8 cellular contexts compared by ENCODE assay signal in the genomic region with DNA sequence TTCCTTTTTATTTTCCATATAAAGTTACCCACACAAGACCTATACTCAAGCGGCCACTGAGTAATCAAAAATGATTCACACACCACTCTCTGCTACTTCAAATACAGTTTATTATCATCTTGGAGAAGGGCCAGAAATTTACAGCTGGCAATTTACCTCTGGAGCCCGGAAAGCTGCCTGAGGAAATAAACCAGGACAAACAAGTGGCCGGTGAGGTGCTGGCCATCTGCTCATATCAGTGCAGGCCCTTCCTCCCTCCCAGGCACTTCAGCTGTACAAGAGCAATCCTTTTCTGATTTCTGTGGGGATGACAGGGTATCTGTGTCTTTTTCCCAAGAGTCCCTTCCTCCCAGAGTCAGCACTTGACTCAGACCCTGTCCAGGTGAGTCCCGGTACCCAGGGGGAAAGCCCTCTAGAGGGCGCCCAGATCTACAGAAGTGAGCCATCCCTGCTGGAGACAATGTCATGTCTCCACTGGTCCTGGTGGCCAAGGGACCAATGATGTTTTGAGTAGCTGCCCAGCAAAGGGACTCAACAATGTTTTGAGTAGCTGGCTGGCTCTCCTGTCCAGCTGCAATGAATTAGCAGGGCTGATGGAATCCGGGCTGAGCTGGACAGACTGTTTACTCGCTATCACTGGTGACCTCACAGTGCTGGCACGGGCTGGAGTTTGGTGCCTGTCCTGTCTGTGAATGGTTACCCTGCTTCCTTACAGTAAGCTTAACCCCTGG. TPM values are rescaled to one million over a fixed set of nuclear protein-coding genes. Genes with fewer than 3 reads are reported as not detected.
A peak's percentile ranks its signal among the peaks of the same experiment; 100 is the strongest.
DNase-seq lines count a peak whose midpoint lies in the region; ATAC-seq and TF ChIP-seq lines count a peak whose summit lies in the region.

No MANE protein-coding gene starts in this region.

- H3K27me3 Mint-ChIP-seq in stimulated activated naive B cell treated with anti-CD40 and anti-IgM and Interleukin-4, amounts not matched to agents 10 μg/mL and 1 μg/mL and 100 μg/mL, for 72 hours, result peaks cover 4 to 23% of the 10 kb centered on the region in 2 donors

- H3K36me3 Mint-ChIP-seq in stimulated activated naive B cell treated with anti-CD40 and anti-IgM and Interleukin-4, amounts not matched to agents 10 μg/mL and 1 μg/mL and 100 μg/mL, for 72 hours, result no peaks in the 10 kb centered on the region

- H3K27ac ChIP-seq in WERI-Rb-1, result no peak overlapping the region

- H3K9me3 Mint-ChIP-seq in stimulated activated naive B cell treated with anti-CD40 and anti-IgM and Interleukin-4, amounts not matched to agents 10 μg/mL and 1 μg/mL and 100 μg/mL, for 72 hours, result no peaks in the 10 kb centered on the region

- no peaks in the 10 kb centered on the region for H3K4me1 Mint-ChIP-seq in stimulated activated naive B cell treated with anti-CD40 and anti-IgM and Interleukin-4, amounts not matched to agents 10 μg/mL and 1 μg/mL and 100 μg/mL, for 72 hours

- intact Hi-C loops in left colon (cut with DNase I, micrococcal nuclease), result loop anchor here in 1 of 2 donors (10.0 kb wide), 1 partner anchor 84 kb away; the partner anchor contains the start of gene RAET1G

- DNase-seq in activated gamma-delta T cell treated with Interleukin-2 at 50 U/mL for 16 hours (peak; percentile 21), activated gamma-delta T cell (lab: John Stamatoyannopoulos, UW) (no peak), NCI-H187 (lab: John Stamatoyannopoulos, UW) (peak; percentile 38 to 86), WERI-Rb-1 (peak; percentile 77), cardiac fibroblast (ENCODE audit: low read depth in 2 of 2) (peak; percentile 74 to 81), left colon (peak; percentile 64 to 80)
- peak; percentile 10 for DNase-seq in stimulated activated naive B cell treated with anti-CD40 and anti-IgM and Interleukin-4, amounts not matched to agents 10 μg/mL and 1 μg/mL and 100 μg/mL, for 72 hours

- H3K27me3 ChIP-seq in WERI-Rb-1 (ENCODE audit: insufficient read depth, low read depth, severe bottlenecking), result no peaks in the 10 kb centered on the region

- H3K27ac Mint-ChIP-seq in stimulated activated naive B cell treated with anti-CD40 and anti-IgM and Interleukin-4, amounts not matched to agents 10 μg/mL and 1 μg/mL and 100 μg/mL, for 72 hours, result no peak overlapping the region

- peak; percentile 91 for ATAC-seq in left colon
- peak; percentile 73 to 85 for ATAC-seq in stimulated activated naive B cell treated with anti-CD40 and anti-IgM and Interleukin-4, amounts not matched to agents 10 μg/mL and 1 μg/mL and 100 μg/mL, for 72 hours (replicated peaks)
- no peak for ATAC-seq in HG03108 (IDR thresholded peaks at IDR 0.05; ENCODE audit: unreplicated experiment)

- H3K9me3 ChIP-seq in WERI-Rb-1 (ENCODE audit: severe bottlenecking), result no peaks in the 10 kb centered on the region

- 0 out of 2 replicates have a peak, but pooled peaks cover 3% of the 10 kb centered on the region for H3K36me3 ChIP-seq in WERI-Rb-1

- no peak overlapping the region for H3K4me3 ChIP-seq in WERI-Rb-1 (ENCODE audit: low read depth, low read length)
- H3K4me3 ChIP-seq in cardiac fibroblast (replicated peaks in 1 of 2; ENCODE audit: low read depth in 2 of 2, low read length in 2 of 2), result no peak overlapping the region

- TF ChIP-seq CTCF in WERI-Rb-1 (IDR thresholded peaks at IDR 0.05; ENCODE audit: low read depth, low read length) (peak; percentile 85), cardiac fibroblast (IDR thresholded peaks at IDR 0.05; ENCODE audit: low read depth, low read length) (peak; percentile 58)

- no peak overlapping the region for H3K4me3 Mint-ChIP-seq in stimulated activated naive B cell treated with anti-CD40 and anti-IgM and Interleukin-4, amounts not matched to agents 10 μg/mL and 1 μg/mL and 100 μg/mL, for 72 hours

RNA-seq across cellular contexts. Expression of gene LRP11, which starts 23.6 kb away (rescaled TPM):
- total RNA-seq in left colon, result 10 to 100 TPM; 21.9 to 22.2 TPM

RNA-seq across cellular contexts. Expression of gene RAET1E, which starts 57.4 kb away (rescaled TPM):
- under 1 TPM in 1 of 2 donors, not detected in 1; 0.61 TPM for total RNA-seq in left colon
